ENCODE assay signal across 8 cellular contexts in genomic region chr13:43787998-43788397, GRCh38. TPM values are rescaled to one million over a fixed set of nuclear protein-coding genes. Genes with fewer than 3 reads are reported as not detected.
A peak's percentile ranks its signal among the peaks of the same experiment; 100 is the strongest.
DNase-seq lines count a peak whose midpoint lies in the region; ATAC-seq and TF ChIP-seq lines count a peak whose summit lies in the region.

No MANE protein-coding gene starts in this region.

- peaks cover 46% of the 10 kb centered on the region for H3K27me3 Mint-ChIP-seq in activated CD4-positive, alpha-beta T cell treated with anti-CD3 and anti-CD28 coated beads, Interleukin-2, amount 10 ng/mL, durations not matched to agents 24 days and 14 days

- TF ChIP-seq CTCF in epithelial cell of esophagus (IDR thresholded peaks at IDR 0.05; ENCODE audit: insufficient read depth, low read depth, low read length, missing control alignments) (peak; percentile 57), omental fat pad (IDR thresholded peaks at IDR 0.05) (no peak)

- H3K27ac Mint-ChIP-seq in activated CD4-positive, alpha-beta T cell treated with anti-CD3 and anti-CD28 coated beads, Interleukin-2, amount 10 ng/mL, durations not matched to agents 24 days and 14 days: no peak overlapping the region

- no peaks in the 10 kb centered on the region for H3K9me3 Mint-ChIP-seq in activated CD4-positive, alpha-beta T cell treated with anti-CD3 and anti-CD28 coated beads, Interleukin-2, amount 10 ng/mL, durations not matched to agents 24 days and 14 days

- H3K4me1 Mint-ChIP-seq in activated CD4-positive, alpha-beta T cell treated with anti-CD3 and anti-CD28 coated beads, Interleukin-2, amount 10 ng/mL, durations not matched to agents 24 days and 14 days: peaks cover 4% of the 10 kb centered on the region

- H3K36me3 Mint-ChIP-seq in activated CD4-positive, alpha-beta T cell treated with anti-CD3 and anti-CD28 coated beads, Interleukin-2, amount 10 ng/mL, durations not matched to agents 24 days and 14 days (ENCODE audit: low read depth): no peaks in the 10 kb centered on the region

- H3K4me3 Mint-ChIP-seq in activated CD4-positive, alpha-beta T cell treated with anti-CD3 and anti-CD28 coated beads, Interleukin-2, amount 10 ng/mL, durations not matched to agents 24 days and 14 days: peak overlapping the region; percentile 83

- no peak for DNase-seq in activated CD4-positive, alpha-beta T cell treated with anti-CD3 and anti-CD28 coated beads, Interleukin-2, amount 10 ng/mL, durations not matched to agents 24 days and 14 days
- DNase-seq in activated CD4-positive, alpha-beta T cell treated with anti-CD3 and anti-CD28 coated beads, Interleukin-2, amount 50 U/mL, for 4 hours: no peak
- DNase-seq in NCI-H748 treated with DMSO at 0.1 percent for 48 hours (lab: John Stamatoyannopoulos, UW) (peak; percentile 15), epithelial cell of esophagus (ENCODE audit: low read depth) (peak; percentile 65), renal cortical epithelial cell (ENCODE audit: low read depth) (peak; percentile 70), omental fat pad (ENCODE audit: low spot score) (no peak), HuH-7 (ENCODE audit: low spot score) (no peak)

- no peak overlapping the region for H3K4me3 ChIP-seq in epithelial cell of esophagus (ENCODE audit: low read length)

- intact Hi-C loops in activated CD4-positive, alpha-beta T cell treated with anti-CD3 and anti-CD28 coated beads, Interleukin-2, amount 10 ng/mL, durations not matched to agents 24 days and 14 days (cut with micrococcal nuclease): no loop called here

- ATAC-seq in HG03175 (IDR thresholded peaks at IDR 0.05; ENCODE audit: unreplicated experiment) (no peak), omental fat pad (ENCODE audit: low FRiP score) (no peak)

RNA-seq across cellular contexts. Expression of gene ENOX1, which starts 1.2 kb away (rescaled TPM):
- 0.07 and 0.14 TPM in 2 replicates for total RNA-seq in activated CD4-positive, alpha-beta T cell treated with anti-CD3 and anti-CD28 coated beads, Interleukin-2, amount 10 ng/mL, durations not matched to agents 24 days and 14 days
- 0.52 and 2.7 TPM in 2 replicates for total RNA-seq in renal cortical epithelial cell
- 1 to 10 TPM; 2.2 to 8.9 (median 6.2) TPM for total RNA-seq in omental fat pad

Comparison
In these comparisons a context has a peak if more than half of its experiments do, and no peak if none do; other contexts are left out.
1. DNase-seq: peak in NCI-H748 treated with DMSO at 0.1 percent for 48 hours (single experiment), epithelial cell of esophagus (single experiment) and renal cortical epithelial cell (single experiment); none in activated CD4-positive, alpha-beta T cell treated with anti-CD3 and anti-CD28 coated beads, Interleukin-2, amount 10 ng/mL, durations not matched to agents 24 days and 14 days (single experiment), activated CD4-positive, alpha-beta T cell treated with anti-CD3 and anti-CD28 coated beads, Interleukin-2, amount 50 U/mL, for 4 hours (0 of 2), omental fat pad (single experiment) and HuH-7 (single experiment).